ENCODE assay signal across 8 cellular contexts in genomic region chr11:76444384-76445121, GRCh38. TPM values are rescaled to one million over a fixed set of nuclear protein-coding genes. Genes with fewer than 3 reads are reported as not detected.
DNase-seq lines count a peak whose midpoint lies in the region; ATAC-seq, FAIRE-seq and TF ChIP-seq lines count a peak whose summit lies in the region.

EMSY (plus strand) TSS chr11:76445018; CDS start chr11:76446939, 1,921 bp downstream.

- peak within 1 kb of the TSS; percentile 70 to 91 (median 84) for H3K27ac ChIP-seq in pancreas
- H3K27ac ChIP-seq in tibial artery, result peak within 1 kb of the TSS; percentile 89 to 96

- intact Hi-C loops in Right ventricle myocardium superior (cut with DNase I) (loop anchor here (10.0 kb wide), 1 partner anchor 60 kb away; the partner anchor contains the start of genes GVQW3 and THAP12), pancreas (cut with DNase I) (no loop called here), tibial artery (cut with DNase I; ENCODE audit: low total_unique reads) (loop anchor here (5.0 to 10.0 kb wide), 3 partner anchors 62 to 620 kb away; partner anchors contain the start of genes CAPN5, GVQW3 and THAP12)

- H3K4me3 ChIP-seq in GM12875 (ENCODE audit: low read depth, low read length), result peak within 1 kb of the TSS; percentile 82
- H3K4me3 ChIP-seq in adipocyte (ENCODE audit: low read length), result peak within 1 kb of the TSS; percentile 94
- H3K4me3 ChIP-seq in pancreas, result peak within 1 kb of the TSS; percentile 91 to 97 (median 96)
- H3K4me3 ChIP-seq in tibial artery, result peak within 1 kb of the TSS; percentile 80 to 99

- 0% methylated on average over 53 of the region's 53 CpGs for WGBS in pancreas, 2 donors

- ATAC-seq in HG02798 (IDR thresholded peaks at IDR 0.05; ENCODE audit: poor library complexity, unreplicated experiment) (peak; percentile 96), Right ventricle myocardium superior (ENCODE audit: poor library complexity) (peak; percentile 96), pancreas (peak; percentile 91 to 96 (median 92))

- H3K9me3 ChIP-seq in adipocyte (ENCODE audit: control insufficient read depth, low read length) (no peaks in the 10 kb centered on the region), pancreas (no peaks in the 10 kb centered on the region), tibial artery (no peaks in the 10 kb centered on the region)

- H3K27me3 ChIP-seq in adipocyte (replicated peaks; ENCODE audit: control insufficient read depth, insufficient read depth, low read length) (no peaks in the 10 kb centered on the region), pancreas (no peaks in the 10 kb centered on the region), tibial artery (no peaks in the 10 kb centered on the region)

- TF ChIP-seq CTCF in GM12875 (IDR thresholded peaks at IDR 0.05; ENCODE audit: borderline replicate concordance, insufficient read depth, low read depth, low read length) (no peak), pancreas (IDR thresholded peaks at IDR 0.05) (no peak), tibial artery (IDR thresholded peaks at IDR 0.05) (no peak)

- H3K9ac ChIP-seq in adipocyte (ENCODE audit: low read length), result peak within 1 kb of the TSS; percentile 96

- H3K36me3 ChIP-seq in adipocyte (ENCODE audit: control insufficient read depth, insufficient read depth, low read length, severe bottlenecking) (peaks cover 23% of the 10 kb centered on the region), pancreas (no peaks in the 10 kb centered on the region), tibial artery (peaks cover 0 to 7% (median 4%) of the 10 kb centered on the region in 3 donors)

- peak; percentile 97 for FAIRE-seq in pancreas (lab: Jason Lieb, UNC)

- H3K4me1 ChIP-seq in adipocyte (ENCODE audit: control insufficient read depth, insufficient read depth, low read length) (peaks cover 11% of the 10 kb centered on the region), pancreas (peaks cover 6 to 11% (median 10%) of the 10 kb centered on the region in 3 donors), tibial artery (peaks cover 0 to 22% (median 17%) of the 10 kb centered on the region in 4 donors)

- peak; percentile 95 for DNase-seq in NCI-H1436 (lab: John Stamatoyannopoulos, UW)
- DNase-seq in T follicular helper cell (ENCODE audit: low read depth), result peak; percentile 87
- peak; percentile 99 for DNase-seq in adipocyte (ENCODE audit: low read depth)
- peak; percentile 97 for DNase-seq in Right ventricle myocardium superior
- peak; percentile 93 to 98 (median 96) for DNase-seq in pancreas
- peak; percentile 98 to 99 for DNase-seq in tibial artery

RNA-seq across cellular contexts. Expression of gene EMSY, which starts in this region (rescaled TPM):
- 18.3 TPM for total RNA-seq in Right ventricle myocardium superior
- 10 to 100 TPM in 2 of 6 donors, 1 to 10 TPM in 4; 5.8 to 14.0 (median 8.7) TPM for total RNA-seq in pancreas
- 1 to 10 TPM; 4.6 to 4.7 TPM for polyA plus RNA-seq in pancreas

Comparison
In these comparisons a context has a peak if more than half of its experiments do, and no peak if none do; other contexts are left out.
1. Peak in every context shown above with its lines: DNase-seq, ATAC-seq, H3K4me3 ChIP-seq and H3K27ac ChIP-seq.
2. intact Hi-C loops: an anchor here in Right ventricle myocardium superior (10.0 kb wide) and tibial artery (5.0 to 10.0 kb wide); none called in pancreas.